8 cellular contexts compared by ENCODE assay signal in genomic region chr22:40533712-40534378, GRCh38.
DNase-seq lines count a peak whose midpoint lies in the region; ATAC-seq, FAIRE-seq and TF ChIP-seq lines count a peak whose summit lies in the region.

No MANE protein-coding gene starts in this region.

- FAIRE-seq in H1 (lab: Jason Lieb, UNC) = no peak

- peak overlapping the region in 2 of 3 donors; percentile 0 to 89 for H3K27ac Mint-ChIP-seq in IgD-negative memory B cell
- peak overlapping the region; percentile 94 to 97 for H3K27ac Mint-ChIP-seq in natural killer cell treated with Interleukin-12 subunit alpha and Interleukin-12 subunit beta and Interleukin-15 and Interleukin-18, amount 100 ng/mL, for 72 hours

- H3K36me3 Mint-ChIP-seq in IgD-negative memory B cell = peaks cover 4% of the 10 kb centered on the region
- H3K36me3 Mint-ChIP-seq in natural killer cell treated with Interleukin-12 subunit alpha and Interleukin-12 subunit beta and Interleukin-15 and Interleukin-18, amount 100 ng/mL, for 72 hours = no peaks in the 10 kb centered on the region

- H3K9ac ChIP-seq in H1 (replicated peaks in 1 of 4; ENCODE audit: extremely low read depth in 1 of 4, low read depth in 3 of 4, low read length in 3 of 4) = no peak overlapping the region; a peak in 1 of 7 replicates

- POLR2A ChIA-PET in AG04450 (lab: Yijun Ruan, JAX) (interaction anchor here (0.5 kb wide), 1 partner anchor 15 kb away, joined by 5 read pairs; no protein-coding TSS in a partner anchor), H1 (lab: Charles Lee; ENCODE audit: partially characterized antibody) (interaction anchor here (0.7 to 1.5 kb wide), 6 partner anchors 8 to 488 kb away, joined by 3 to 5 read pairs (median 3); no protein-coding TSS in a partner anchor)

- no peak overlapping the region for H4K8ac ChIP-seq in H1 (ENCODE audit: extremely low read depth, insufficient read depth, low read length)

- no peak overlapping the region for H2BK15ac ChIP-seq in H1 (ENCODE audit: low read length)

- H4K20me1 ChIP-seq in H1 (replicated peaks in 1 of 2; ENCODE audit: control insufficient read depth in 1 of 2, insufficient read depth in 2 of 2, low read length in 2 of 2) = no peaks in the 10 kb centered on the region

- no peak for TF ChIP-seq POLR2A in H1 (IDR thresholded peaks at IDR 0.05; ENCODE audit: control extremely low read depth in 1 of 2, low read depth in 2 of 2, low read length in 2 of 2)
- TF ChIP-seq POLR2A in transverse colon (IDR thresholded peaks at IDR 0.05) = no peak

- in situ Hi-C loops in transverse colon (cut with MboI; ENCODE audit: low pct_ligation_motif_present in 1 of 4, low pct_unique_long_range_greater_than_20kb in 1 of 4, low sequenced_read_pairs in 3 of 4) = loop anchor here in 1 of 4 donors (25.0 kb wide), 1 partner anchor 103 kb away; the partner anchor contains the start of gene MRTFA

- H3K79me2 ChIP-seq in H1 (ENCODE audit: control insufficient read depth in 1 of 2, insufficient read depth in 2 of 2, low read length in 2 of 2) = peaks cover 0 to 19% of the 10 kb centered on the region in 2 experiments; a peak in 3 of 4 replicates

- no peak overlapping the region for H4K91ac ChIP-seq in H1 (replicated peaks; ENCODE audit: insufficient read length, low read length)

- ATAC-seq in natural killer cell treated with Interleukin-12 subunit alpha and Interleukin-12 subunit beta and Interleukin-15 and Interleukin-18, amount 100 ng/mL, for 72 hours = peak; percentile 93 to 95
- no peak for ATAC-seq in GM19023 (IDR thresholded peaks at IDR 0.05; ENCODE audit: unreplicated experiment)

- H3K4ac ChIP-seq in H1 (replicated peaks; ENCODE audit: insufficient read length, low read depth, low read length) = no peak overlapping the region

- no peaks in the 10 kb centered on the region for H3K9me3 Mint-ChIP-seq in IgD-negative memory B cell
- H3K9me3 Mint-ChIP-seq in natural killer cell treated with Interleukin-12 subunit alpha and Interleukin-12 subunit beta and Interleukin-15 and Interleukin-18, amount 100 ng/mL, for 72 hours = no peaks in the 10 kb centered on the region

- H2AFZ ChIP-seq in H1 (ENCODE audit: low read length) = no peak overlapping the region

- no peak overlapping the region for H2AK5ac ChIP-seq in H1 (ENCODE audit: low read depth, low read length)

- H3K79me1 ChIP-seq in H1 (ENCODE audit: low read depth, low read length) = no peaks in the 10 kb centered on the region

- no peak for TF ChIP-seq CTCF in AG04450 (IDR thresholded peaks at IDR 0.05; ENCODE audit: low read depth, low read length)
- no peak for TF ChIP-seq CTCF in H1 (IDR thresholded peaks at IDR 0.05; ENCODE audit: control extremely low read depth in 1 of 3, insufficient read depth in 1 of 3, low read depth in 1 of 3, low read length in 3 of 3)
- no peak for TF ChIP-seq CTCF in transverse colon (IDR thresholded peaks at IDR 0.05)

- TF ChIP-seq EP300 in H1 (IDR thresholded peaks at IDR 0.05; ENCODE audit: borderline replicate concordance in 1 of 2, low read depth in 2 of 2, low read length in 2 of 2) (no peak), transverse colon (IDR thresholded peaks at IDR 0.05; ENCODE audit: low read depth) (no peak)

- peak overlapping the region; percentile 20; the same call in 1 of the 2 replicates for H2BK5ac ChIP-seq in H1 (ENCODE audit: low read depth, low read length)

- H3K23ac ChIP-seq in H1 (ENCODE audit: insufficient read length) = no peak overlapping the region

- DNase-seq in AG04450 (ENCODE audit: low read depth, low spot score) (no peak), GM19238 (ENCODE audit: insufficient read length, low spot score) (peak; percentile 61), H1 (ENCODE audit: low read depth in 1 of 2, low spot score in 2 of 2) (no peak), transverse colon (peak; percentile 19)
- peak; percentile 25 for DNase-seq in activated CD4-positive, alpha-beta T cell treated with anti-CD3 and anti-CD28 coated beads for 1 hour
- DNase-seq in natural killer cell treated with Interleukin-12 subunit alpha and Interleukin-12 subunit beta and Interleukin-15 and Interleukin-18, amount 100 ng/mL, for 72 hours (ENCODE audit: low spot score) = peak; percentile 71

- no peaks in the 10 kb centered on the region for H3K23me2 ChIP-seq in H1 (ENCODE audit: low read depth, low read length)

- H3K9me3 ChIP-seq in AG04450 (ENCODE audit: control insufficient read depth, insufficient read depth, low read length) (no peaks in the 10 kb centered on the region), H1 (ENCODE audit: insufficient read depth in 2 of 2, low read depth in 1 of 2, low read length in 1 of 2) (no peaks in the 10 kb centered on the region), transverse colon (no peaks in the 10 kb centered on the region)

- H3K4me1 ChIP-seq in H1 (replicated peaks in 1 of 4; ENCODE audit: control insufficient read depth in 3 of 4, insufficient read depth in 4 of 4, low read length in 3 of 4) = peaks cover 0 to 20% (median 6%) of the 10 kb centered on the region in 4 experiments; a peak in 3 of 7 replicates
- peaks cover 17 to 52% (median 34%) of the 10 kb centered on the region in 4 donors for H3K4me1 ChIP-seq in transverse colon

- H3K36me3 ChIP-seq in H1 (ENCODE audit: control insufficient read depth in 2 of 4, insufficient read depth in 4 of 4, low read length in 3 of 4) (no peaks in the 10 kb centered on the region), transverse colon (no peaks in the 10 kb centered on the region)

- no peak for TF ChIP-seq RAD21 in H1 (IDR thresholded peaks at IDR 0.05 in 1 of 2, conservative IDR thresholded peaks at IDR 0.05 in 1 of 2; ENCODE audit: low read depth in 2 of 2, low read length in 2 of 2)

- intact Hi-C loops in transverse colon (cut with DNase I; ENCODE audit: low total_unique reads) = no loop called here

- peaks cover 43 to 56% (median 53%) of the 10 kb centered on the region in 3 donors for H3K4me1 Mint-ChIP-seq in IgD-negative memory B cell
- peaks cover 39 to 45% of the 10 kb centered on the region in 2 donors for H3K4me1 Mint-ChIP-seq in natural killer cell treated with Interleukin-12 subunit alpha and Interleukin-12 subunit beta and Interleukin-15 and Interleukin-18, amount 100 ng/mL, for 72 hours (ENCODE audit: low read depth in 2 of 2)

- peak overlapping the region in 3 of 4 donors; percentile 73 to 88 (median 81) for H3K4me3 Mint-ChIP-seq in IgD-negative memory B cell
- H3K4me3 Mint-ChIP-seq in natural killer cell treated with Interleukin-12 subunit alpha and Interleukin-12 subunit beta and Interleukin-15 and Interleukin-18, amount 100 ng/mL, for 72 hours = peak overlapping the region; percentile 89

- no peak overlapping the region for H3K56ac ChIP-seq in H1 (replicated peaks; ENCODE audit: insufficient read length, low read depth, low read length)

- peak overlapping the region; percentile 58 for H2BK120ac ChIP-seq in H1 (replicated peaks; ENCODE audit: low read depth, low read length)

- no peaks in the 10 kb centered on the region for H3K27me3 Mint-ChIP-seq in IgD-negative memory B cell
- H3K27me3 Mint-ChIP-seq in natural killer cell treated with Interleukin-12 subunit alpha and Interleukin-12 subunit beta and Interleukin-15 and Interleukin-18, amount 100 ng/mL, for 72 hours = no peaks in the 10 kb centered on the region

- H3K4me2 ChIP-seq in H1 (ENCODE audit: insufficient read depth in 1 of 2, low read depth in 2 of 2, low read length in 2 of 2) = peak overlapping the region; percentile 53 to 59; a peak in 3 of 4 replicates

- H4K5ac ChIP-seq in H1 (ENCODE audit: insufficient read length, low read depth, low read length) = peak overlapping the region; percentile 69

- no peak overlapping the region for H3K18ac ChIP-seq in H1 (ENCODE audit: extremely low read depth, low read length)

- H2BK20ac ChIP-seq in H1 (ENCODE audit: low read length) = no peak overlapping the region

- H3K27ac ChIP-seq in AG04450 (ENCODE audit: low read depth, low read length) = no peak overlapping the region
- H3K27ac ChIP-seq in H1 (ENCODE audit: low read depth, low read length) = no peak overlapping the region
- H3K27ac ChIP-seq in transverse colon = peak overlapping the region; percentile 38 to 63 (median 52)

- WGBS in H1 (ENCODE audit: extremely low coverage in 1 of 2, insufficient coverage in 1 of 2, insufficient read length in 1 of 2, insufficient replicate concordance in 2 of 2, low coverage in 1 of 2, low lambda C conversion rate in 2 of 2, missing lambda C conversion rate in 1 of 2), 2 experiments = 31% methylated on average over 4 of the region's 4 CpGs; no CpG with 5 or more reads in 1 of the 2 experiments
- 20 to 22% methylated on average over 4 of the region's 4 CpGs for WGBS in transverse colon (ENCODE audit: low coverage in 1 of 2), 2 donors

- no peaks in the 10 kb centered on the region for H3K27me3 ChIP-seq in AG04450 (ENCODE audit: control insufficient read depth, insufficient read depth, low read length)
- no peaks in the 10 kb centered on the region for H3K27me3 ChIP-seq in H1 (replicated peaks in 1 of 4; ENCODE audit: control insufficient read depth in 3 of 4, extremely low read depth in 1 of 4, insufficient read depth in 3 of 4, low read length in 3 of 4)
- no peaks in the 10 kb centered on the region for H3K27me3 ChIP-seq in transverse colon

- CTCF ChIA-PET in AG04450 (lab: Charles Lee) = interaction anchor here (2.4 to 3.4 kb wide), 3 partner anchors 9 to 112 kb away, joined by 6 to 21 read pairs (median 17); no protein-coding TSS in a partner anchor
- CTCF ChIA-PET in H1 (lab: Charles Lee; ENCODE audit: partially characterized antibody) = interaction anchor here (0.7 to 1.9 kb wide), 6 partner anchors 9 to 112 kb away, joined by 3 to 10 read pairs (median 3); no protein-coding TSS in a partner anchor

- H3K4me3 ChIP-seq in AG04450 (ENCODE audit: low read depth, low read length) = peak overlapping the region; percentile 5
- peak overlapping the region in 2 of 4 experiments; percentile 30 to 31; a peak in 2 of 8 replicates for H3K4me3 ChIP-seq in H1 (ENCODE audit: extremely low read depth in 1 of 4, insufficient read depth in 2 of 4, low read depth in 3 of 4, low read length in 4 of 4)
- H3K4me3 ChIP-seq in transverse colon = peak overlapping the region in 2 of 4 donors; percentile 0 to 23

- no peak overlapping the region for H2BK12ac ChIP-seq in H1 (ENCODE audit: low read depth, low read length)

- H3K14ac ChIP-seq in H1 (ENCODE audit: insufficient read length) = no peak overlapping the region

TF ChIP-seq in H1, 55 proteins besides CTCF, POLR2A, EP300 and RAD21 (continues in another document):
- TF ChIP-seq SIRT6 (IDR thresholded peaks at IDR 0.05; ENCODE audit: low read length) = no peak
- TF ChIP-seq ATF3 (IDR thresholded peaks at IDR 0.05; ENCODE audit: insufficient read depth, low read depth, low read length) = no peak
- TF ChIP-seq, protein P1, sequence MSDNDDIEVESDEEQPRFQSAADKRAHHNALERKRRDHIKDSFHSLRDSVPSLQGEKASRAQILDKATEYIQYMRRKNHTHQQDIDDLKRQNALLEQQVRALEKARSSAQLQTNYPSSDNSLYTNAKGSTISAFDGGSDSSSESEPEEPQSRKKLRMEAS (IDR thresholded peaks at IDR 0.05) = no peak

Comparison
In these comparisons a context has a peak if more than half of its experiments do, and no peak if none do; other contexts are left out.
1. DNase-seq: peak in GM19238 (single experiment), activated CD4-positive, alpha-beta T cell treated with anti-CD3 and anti-CD28 coated beads for 1 hour (single experiment), natural killer cell treated with Interleukin-12 subunit alpha and Interleukin-12 subunit beta and Interleukin-15 and Interleukin-18, amount 100 ng/mL, for 72 hours (single experiment) and transverse colon (single experiment); none in AG04450 (single experiment) and H1 (0 of 2).
2. H3K27ac ChIP-seq: peak in transverse colon (4 of 4); none in AG04450 (single experiment) and H1 (single experiment).